10 cellular contexts compared by ENCODE assay signal in the genomic region with DNA sequence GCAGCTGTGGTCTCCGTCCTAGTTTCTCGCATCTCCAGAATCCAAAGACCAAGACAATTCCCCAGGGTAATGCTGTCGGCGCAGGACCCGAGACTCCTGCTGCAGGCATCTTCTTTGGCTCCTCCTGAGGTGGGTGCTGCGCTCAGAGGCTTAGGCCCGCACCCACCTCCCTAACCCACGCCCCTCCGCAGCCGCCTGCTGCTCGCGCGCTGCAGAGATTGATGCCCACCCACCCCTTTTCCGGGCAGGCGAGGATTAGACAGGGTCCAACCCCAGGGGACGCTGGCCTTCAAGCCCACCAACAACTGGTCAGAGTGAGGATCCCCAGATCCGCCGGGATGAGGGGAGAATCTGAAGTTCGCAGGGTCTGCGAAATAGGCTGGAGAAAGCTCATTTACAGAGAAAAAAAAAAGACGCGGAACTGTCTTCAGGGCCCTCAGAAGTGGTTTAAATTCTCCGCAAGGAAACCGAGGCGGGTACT. TPM values are rescaled to one million over a fixed set of nuclear protein-coding genes. Genes with fewer than 3 reads are reported as not detected.
DNase-seq lines count a peak whose midpoint lies in the region; ATAC-seq lines count a peak whose summit lies in the region.
"Had no signal": no experiment of that assay in that cellular context is flagged by ENCODE, and none has a peak within 500 bp of the region (broad histone marks: within the 10 kb centered on the region; RNA-seq: fewer than 3 reads in every experiment).

No MANE protein-coding gene starts in this region.

- peaks cover 36% of the 10 kb centered on the region for H3K36me3 Mint-ChIP-seq in activated CD4-positive, alpha-beta T cell treated with anti-CD3 and anti-CD28 coated beads, Interleukin-2, amount 10 ng/mL, durations not matched to agents 24 days and 14 days (ENCODE audit: low read depth)
- peaks cover 12% of the 10 kb centered on the region for H3K36me3 Mint-ChIP-seq in central memory CD8-positive, alpha-beta T cell (ENCODE audit: insufficient read depth)
- H3K36me3 Mint-ChIP-seq in memory B cell = peaks cover 2% of the 10 kb centered on the region

- H3K36me3 ChIP-seq in thymus (ENCODE audit: control insufficient read depth, insufficient read depth) = no peaks in the 10 kb centered on the region

- peak overlapping the region; percentile 93 for H3K4me3 Mint-ChIP-seq in activated CD4-positive, alpha-beta T cell treated with anti-CD3 and anti-CD28 coated beads, Interleukin-2, amount 10 ng/mL, durations not matched to agents 24 days and 14 days
- peak overlapping the region; percentile 85 for H3K4me3 Mint-ChIP-seq in central memory CD8-positive, alpha-beta T cell
- H3K4me3 Mint-ChIP-seq in memory B cell = peak overlapping the region; percentile 97

- H3K27me3 Mint-ChIP-seq in activated CD4-positive, alpha-beta T cell treated with anti-CD3 and anti-CD28 coated beads, Interleukin-2, amount 10 ng/mL, durations not matched to agents 24 days and 14 days = peaks cover 18% of the 10 kb centered on the region
- H3K27me3 Mint-ChIP-seq in central memory CD8-positive, alpha-beta T cell = no peaks in the 10 kb centered on the region
- H3K27me3 Mint-ChIP-seq in memory B cell = no peaks in the 10 kb centered on the region

- H3K27ac Mint-ChIP-seq in activated CD4-positive, alpha-beta T cell treated with anti-CD3 and anti-CD28 coated beads, Interleukin-2, amount 10 ng/mL, durations not matched to agents 24 days and 14 days = peak overlapping the region; percentile 60
- peak overlapping the region; percentile 91 for H3K27ac Mint-ChIP-seq in central memory CD8-positive, alpha-beta T cell (ENCODE audit: low read depth)
- H3K27ac Mint-ChIP-seq in memory B cell = peak overlapping the region; percentile 78

- peaks cover 40% of the 10 kb centered on the region for H3K4me1 Mint-ChIP-seq in activated CD4-positive, alpha-beta T cell treated with anti-CD3 and anti-CD28 coated beads, Interleukin-2, amount 10 ng/mL, durations not matched to agents 24 days and 14 days
- peaks cover 47% of the 10 kb centered on the region for H3K4me1 Mint-ChIP-seq in central memory CD8-positive, alpha-beta T cell
- peaks cover 25% of the 10 kb centered on the region for H3K4me1 Mint-ChIP-seq in memory B cell

- 23% methylated on average over 25 of the region's 25 CpGs for WGBS in thymus

- no peak for DNase-seq in activated CD4-positive, alpha-beta T cell treated with anti-CD3 and anti-CD28 coated beads, Interleukin-2, amount 10 ng/mL, durations not matched to agents 24 days and 14 days
- no peak for DNase-seq in activated CD4-positive, alpha-beta T cell treated with anti-CD3 and anti-CD28 coated beads for 4 hours
- DNase-seq in central memory CD8-positive, alpha-beta T cell (ENCODE audit: low spot score in 2 of 2) = no peak
- DNase-seq in memory B cell (ENCODE audit: low spot score in 2 of 2) (no peak), activated gamma-delta T cell (lab: John Stamatoyannopoulos, UW) (no peak), islet precursor cell (no peak)
- DNase-seq: RPMI8226 had no signal

- peaks cover 15% of the 10 kb centered on the region for H3K27me3 ChIP-seq in thymus (ENCODE audit: control insufficient read depth, insufficient read depth)

- H3K4me3 ChIP-seq in thymus (ENCODE audit: low read length) = peak overlapping the region; percentile 46
- H3K4me3 ChIP-seq: A549 had no signal

- H3K9me3 Mint-ChIP-seq in activated CD4-positive, alpha-beta T cell treated with anti-CD3 and anti-CD28 coated beads, Interleukin-2, amount 10 ng/mL, durations not matched to agents 24 days and 14 days = peaks cover 14% of the 10 kb centered on the region
- no peaks in the 10 kb centered on the region for H3K9me3 Mint-ChIP-seq in central memory CD8-positive, alpha-beta T cell
- H3K9me3 Mint-ChIP-seq in memory B cell = no peaks in the 10 kb centered on the region

- H3K4me1 ChIP-seq in thymus (ENCODE audit: control insufficient read depth, insufficient read depth, low read length) = peaks cover 6% of the 10 kb centered on the region
- H3K4me1 ChIP-seq: A549 had no signal

- ATAC-seq in central memory CD8-positive, alpha-beta T cell (replicated peaks; ENCODE audit: extremely low read depth, poor library complexity, severe bottlenecking) = no peak
- ATAC-seq in memory B cell (ENCODE audit: low read depth) (no peak), HG03460 (IDR thresholded peaks at IDR 0.05; ENCODE audit: unreplicated experiment) (no peak)

- no peaks in the 10 kb centered on the region for H3K9me3 ChIP-seq in thymus (ENCODE audit: control insufficient read depth)

- intact Hi-C loops in activated CD4-positive, alpha-beta T cell treated with anti-CD3 and anti-CD28 coated beads, Interleukin-2, amount 10 ng/mL, durations not matched to agents 24 days and 14 days (cut with micrococcal nuclease) = no loop called here

- H3K27ac ChIP-seq in thymus (ENCODE audit: low read depth) = no peak overlapping the region
- H3K27ac ChIP-seq: A549 had no signal

RNA-seq across cellular contexts. Expression of a gene that starts 27.9 kb away (rescaled TPM):
- 72.3 and 73.6 TPM in 2 replicates for total RNA-seq in activated CD4-positive, alpha-beta T cell treated with anti-CD3 and anti-CD28 coated beads, Interleukin-2, amount 10 ng/mL, durations not matched to agents 24 days and 14 days
- 9.4 TPM for polyA plus RNA-seq in thymus
